In genomic region chr13:114119196-114119595, GRCh38 we compare ENCODE assay signal across 1 cellular context.
TF ChIP-seq lines count a peak whose summit lies in the region.

No MANE protein-coding gene starts in this region.

TF ChIP-seq in IMR-90, 13 proteins besides CTCF, POLR2A, EP300 and RAD21 (continued from another document):
- TF ChIP-seq, protein P1, sequence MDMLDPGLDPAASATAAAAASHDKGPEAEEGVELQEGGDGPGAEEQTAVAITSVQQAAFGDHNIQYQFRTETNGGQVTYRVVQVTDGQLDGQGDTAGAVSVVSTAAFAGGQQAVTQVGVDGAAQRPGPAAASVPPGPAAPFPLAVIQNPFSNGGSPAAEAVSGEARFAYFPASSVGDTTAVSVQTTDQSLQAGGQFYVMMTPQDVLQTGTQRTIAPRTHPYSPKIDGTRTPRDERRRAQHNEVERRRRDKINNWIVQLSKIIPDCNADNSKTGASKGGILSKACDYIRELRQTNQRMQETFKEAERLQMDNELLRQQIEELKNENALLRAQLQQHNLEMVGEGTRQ (IDR thresholded peaks at IDR 0.05; ENCODE audit: low read depth, low read length) = no peak
- TF ChIP-seq CHD1 (IDR thresholded peaks at IDR 0.05; ENCODE audit: low read depth, low read length) (no peak; the same call in 1 of the 2 replicates), RCOR1 (IDR thresholded peaks at IDR 0.05; ENCODE audit: insufficient replicate concordance, low read length) (peak; percentile 72), MXI1 (IDR thresholded peaks at IDR 0.05; ENCODE audit: borderline replicate concordance, low read depth, low read length) (no peak)
